Comparison of ENCODE assay signal across 14 cellular contexts in genomic region chrX:109535578-109535977, GRCh38. TPM values are rescaled to one million over a fixed set of nuclear protein-coding genes. Genes with fewer than 3 reads are reported as not detected.
DNase-seq lines count a peak whose midpoint lies in the region; ATAC-seq, FAIRE-seq and TF ChIP-seq lines count a peak whose summit lies in the region.
"Had no signal": no experiment of that assay in that cellular context is flagged by ENCODE, and none has a peak within 500 bp of the region (broad histone marks: within the 10 kb centered on the region; RNA-seq: fewer than 3 reads in every experiment).

No MANE protein-coding gene starts in this region.

- peak overlapping the region; percentile 89 for H3K27ac Mint-ChIP-seq in activated T-cell treated with anti-CD3 and anti-CD28 coated beads, Interleukin-2, amount 50 U/mL, for 72 hours
- H3K27ac Mint-ChIP-seq in astrocyte (ENCODE audit: unreplicated experiment): no peak overlapping the region
- no peak overlapping the region for H3K27ac Mint-ChIP-seq in stimulated activated effector memory CD8-positive, alpha-beta T cell treated with anti-CD3 and anti-CD28 coated beads, Interleukin-12 subunit alpha, Interleukin-12 subunit beta, amount 100 ng/mL, for 72 hours

- H3K9ac ChIP-seq in astrocyte (ENCODE audit: low read length): no peak overlapping the region

- H3K4me3 ChIP-seq in astrocyte (ENCODE audit: insufficient read depth, low read depth, low read length): no peak overlapping the region

- H3K36me3 Mint-ChIP-seq in activated T-cell treated with anti-CD3 and anti-CD28 coated beads, Interleukin-2, amount 50 U/mL, for 72 hours (ENCODE audit: insufficient read depth in 2 of 2): peaks cover 0 to 4% of the 10 kb centered on the region in 2 donors
- H3K36me3 Mint-ChIP-seq in activated T-cell treated with anti-CD3 and anti-CD28 coated beads, Interleukin-2, amount 50 U/mL, for 4 hours (ENCODE audit: insufficient read depth): no peaks in the 10 kb centered on the region
- no peaks in the 10 kb centered on the region for H3K36me3 Mint-ChIP-seq in astrocyte (ENCODE audit: low read depth, unreplicated experiment)
- peaks cover 8% of the 10 kb centered on the region for H3K36me3 Mint-ChIP-seq in stimulated activated effector memory CD8-positive, alpha-beta T cell treated with anti-CD3 and anti-CD28 coated beads, Interleukin-12 subunit alpha, Interleukin-12 subunit beta, amount 100 ng/mL, for 72 hours

- H3K4me3 Mint-ChIP-seq in activated T-cell treated with anti-CD3 and anti-CD28 coated beads, Interleukin-2, amount 50 U/mL, for 72 hours: peak overlapping the region in 1 of 2 donors; percentile 62
- H3K4me3 Mint-ChIP-seq in activated T-cell treated with anti-CD3 and anti-CD28 coated beads, Interleukin-2, amount 50 U/mL, for 4 hours: no peak overlapping the region
- H3K4me3 Mint-ChIP-seq in astrocyte (ENCODE audit: unreplicated experiment): peak overlapping the region; percentile 45
- H3K4me3 Mint-ChIP-seq in stimulated activated effector memory CD8-positive, alpha-beta T cell treated with anti-CD3 and anti-CD28 coated beads, Interleukin-12 subunit alpha, Interleukin-12 subunit beta, amount 100 ng/mL, for 72 hours: peak overlapping the region; percentile 88

- no peak overlapping the region for H3K27ac ChIP-seq in astrocyte (ENCODE audit: low read depth, low read length)
- H3K27ac ChIP-seq in substantia nigra (ENCODE audit: low read depth, low read length, poor library complexity, severe bottlenecking): no peak overlapping the region

- no peaks in the 10 kb centered on the region for H3K4me1 ChIP-seq in astrocyte (ENCODE audit: insufficient read depth, low read length)
- H3K4me1 ChIP-seq: body of pancreas had no signal

- DNase-seq in activated T-cell treated with anti-CD3 and anti-CD28 coated beads, Interleukin-2, amount 50 U/mL, for 72 hours: no peak
- DNase-seq in activated T-cell treated with anti-CD3 and anti-CD28 coated beads, Interleukin-2, amount 50 U/mL, for 4 hours: no peak
- DNase-seq in NCI-H2081 (lab: John Stamatoyannopoulos, UW): peak; percentile 52 to 79
- no peak for DNase-seq in astrocyte (ENCODE audit: low read depth)
- DNase-seq in stimulated activated effector memory CD8-positive, alpha-beta T cell treated with anti-CD3 and anti-CD28 coated beads, Interleukin-12 subunit alpha, Interleukin-12 subunit beta, amount 100 ng/mL, for 72 hours (ENCODE audit: low spot score in 2 of 2): no peak
- DNase-seq in GM12891 (ENCODE audit: insufficient read length, low spot score): no peak
- no peak for DNase-seq in KG1 (lab: John Stamatoyannopoulos, UW)
- no peak for DNase-seq in substantia nigra (lab: John Stamatoyannopoulos, UW)
- DNase-seq: activated T-cell treated with anti-CD3 and anti-CD28 coated beads, Interleukin-2, amount 50 U/mL, for 48 hours; body of pancreas; DMS 273 treated with DMSO at 0.1 percent for 48 hours; NCI-H2107; OCI-M1 had no signal

- H3K9me3 Mint-ChIP-seq in activated T-cell treated with anti-CD3 and anti-CD28 coated beads, Interleukin-2, amount 50 U/mL, for 72 hours: peaks cover 0 to 1% of the 10 kb centered on the region in 2 donors
- no peaks in the 10 kb centered on the region for H3K9me3 Mint-ChIP-seq in activated T-cell treated with anti-CD3 and anti-CD28 coated beads, Interleukin-2, amount 50 U/mL, for 4 hours
- H3K9me3 Mint-ChIP-seq in astrocyte (ENCODE audit: unreplicated experiment): no peaks in the 10 kb centered on the region
- peaks cover 4% of the 10 kb centered on the region for H3K9me3 Mint-ChIP-seq in stimulated activated effector memory CD8-positive, alpha-beta T cell treated with anti-CD3 and anti-CD28 coated beads, Interleukin-12 subunit alpha, Interleukin-12 subunit beta, amount 100 ng/mL, for 72 hours

- ATAC-seq in activated T-cell treated with anti-CD3 and anti-CD28 coated beads, Interleukin-2, amount 50 U/mL, for 72 hours (replicated peaks in 1 of 2): no peak
- ATAC-seq in activated T-cell treated with anti-CD3 and anti-CD28 coated beads, Interleukin-2, amount 50 U/mL, for 4 hours: no peak
- ATAC-seq in stimulated activated effector memory CD8-positive, alpha-beta T cell treated with anti-CD3 and anti-CD28 coated beads, Interleukin-12 subunit alpha, Interleukin-12 subunit beta, amount 100 ng/mL, for 72 hours: no peak
- ATAC-seq: body of pancreas had no signal

- TF ChIP-seq POLR2A in GM12891 (IDR thresholded peaks at IDR 0.05; ENCODE audit: low read depth, low read length): no peak

- H3K4me2 ChIP-seq in astrocyte (ENCODE audit: low read length): no peak overlapping the region

- peaks cover 51% of the 10 kb centered on the region for H3K27me3 Mint-ChIP-seq in activated T-cell treated with anti-CD3 and anti-CD28 coated beads, Interleukin-2, amount 50 U/mL, for 72 hours (ENCODE audit: low read depth)
- peaks cover 7% of the 10 kb centered on the region for H3K27me3 Mint-ChIP-seq in activated T-cell treated with anti-CD3 and anti-CD28 coated beads, Interleukin-2, amount 50 U/mL, for 4 hours (ENCODE audit: low read depth)
- peaks cover 20% of the 10 kb centered on the region for H3K27me3 Mint-ChIP-seq in astrocyte (ENCODE audit: low read depth, unreplicated experiment)

- H2AFZ ChIP-seq in astrocyte (ENCODE audit: low read depth, low read length): no peak overlapping the region

- H3K79me2 ChIP-seq in astrocyte (ENCODE audit: insufficient read depth, low read length): no peaks in the 10 kb centered on the region

- no peaks in the 10 kb centered on the region for H3K9me3 ChIP-seq in astrocyte (ENCODE audit: insufficient read depth, low read depth, low read length)
- H3K9me3 ChIP-seq: body of pancreas had no signal

- TF ChIP-seq CTCF in astrocyte (IDR thresholded peaks at IDR 0.05; ENCODE audit: insufficient read depth, low read depth, low read length): no peak

- peaks cover 9% of the 10 kb centered on the region for H3K4me1 Mint-ChIP-seq in activated T-cell treated with anti-CD3 and anti-CD28 coated beads, Interleukin-2, amount 50 U/mL, for 72 hours (ENCODE audit: low read depth)
- peaks cover 18% of the 10 kb centered on the region for H3K4me1 Mint-ChIP-seq in activated T-cell treated with anti-CD3 and anti-CD28 coated beads, Interleukin-2, amount 50 U/mL, for 4 hours (ENCODE audit: low read depth)
- H3K4me1 Mint-ChIP-seq in astrocyte (ENCODE audit: low read depth, unreplicated experiment): peaks cover 2% of the 10 kb centered on the region
- peaks cover 10% of the 10 kb centered on the region for H3K4me1 Mint-ChIP-seq in stimulated activated effector memory CD8-positive, alpha-beta T cell treated with anti-CD3 and anti-CD28 coated beads, Interleukin-12 subunit alpha, Interleukin-12 subunit beta, amount 100 ng/mL, for 72 hours

- H4K20me1 ChIP-seq in astrocyte (ENCODE audit: insufficient read depth, low read length): no peaks in the 10 kb centered on the region

- H3K36me3 ChIP-seq in astrocyte (ENCODE audit: insufficient read depth, low read length): no peaks in the 10 kb centered on the region
- H3K36me3 ChIP-seq: ovary had no signal

- FAIRE-seq in astrocyte (lab: Jason Lieb, UNC) (peak; percentile 37), GM12891 (lab: Jason Lieb, UNC) (no peak)

- no peaks in the 10 kb centered on the region for H3K27me3 ChIP-seq in astrocyte (ENCODE audit: insufficient read depth, low read length)
- H3K27me3 ChIP-seq: body of pancreas, ovary had no signal

TF ChIP-seq in GM12891, 5 proteins besides CTCF, POLR2A, EP300 and RAD21:
- TF ChIP-seq POLR2AphosphoS5 (IDR thresholded peaks at IDR 0.05; ENCODE audit: low read depth, low read length): no peak
- no peak for TF ChIP-seq PAX5 (IDR thresholded peaks at IDR 0.05; ENCODE audit: insufficient read depth, low read length, severe bottlenecking)
- no peak for TF ChIP-seq POU2F2 (IDR thresholded peaks at IDR 0.05; ENCODE audit: low read depth, low read length)
- no peak for TF ChIP-seq TAF1 (IDR thresholded peaks at IDR 0.05; ENCODE audit: low read depth, low read length)
- no peak for TF ChIP-seq SPI1 (IDR thresholded peaks at IDR 0.05; ENCODE audit: low read depth, low read length)

RNA-seq across cellular contexts. Expression of gene NXT2, which starts 1.1 kb away (rescaled TPM):
- total RNA-seq in activated T-cell treated with anti-CD3 and anti-CD28 coated beads, Interleukin-2, amount 50 U/mL, for 72 hours: 10 to 100 TPM; 10.2 to 14.9 TPM
- total RNA-seq in activated T-cell treated with anti-CD3 and anti-CD28 coated beads, Interleukin-2, amount 50 U/mL, for 4 hours: 10 to 100 TPM; 13.2 to 16.7 (median 15.9) TPM
- total RNA-seq in astrocyte: 3.9 and 4.2 TPM in 2 replicates
- polyA plus RNA-seq in GM12891 (2012; ENCODE audit: low read depth, missing spikeins): 11.1 TPM

RNA-seq across cellular contexts. Expression of gene GUCY2F, which starts 53.7 kb away (rescaled TPM):
- total RNA-seq in activated T-cell treated with anti-CD3 and anti-CD28 coated beads, Interleukin-2, amount 50 U/mL, for 72 hours: under 1 TPM in 1 of 2 donors, not detected in 1; 0.07 TPM
- not detected for total RNA-seq in activated T-cell treated with anti-CD3 and anti-CD28 coated beads, Interleukin-2, amount 50 U/mL, for 4 hours
- total RNA-seq in astrocyte: not detected in 2 replicates
- not detected for polyA plus RNA-seq in GM12891 (2012; ENCODE audit: low read depth, missing spikeins)
- total RNA-seq: body of pancreas, ovary had no signal
- polyA plus RNA-seq: ovary had no signal

Comparison
In these comparisons a context has a peak if more than half of its experiments do, and no peak if none do; other contexts are left out.
1. DNase-seq: peak in NCI-H2081 (2 of 2); none in activated T-cell treated with anti-CD3 and anti-CD28 coated beads, Interleukin-2, amount 50 U/mL, for 72 hours (0 of 2), activated T-cell treated with anti-CD3 and anti-CD28 coated beads, Interleukin-2, amount 50 U/mL, for 4 hours (single experiment), astrocyte (single experiment), stimulated activated effector memory CD8-positive, alpha-beta T cell treated with anti-CD3 and anti-CD28 coated beads, Interleukin-12 subunit alpha, Interleukin-12 subunit beta, amount 100 ng/mL, for 72 hours (0 of 2), GM12891 (single experiment), KG1 (single experiment) and substantia nigra (0 of 49).